1 cellular context compared by ENCODE assay signal in the genomic region with DNA sequence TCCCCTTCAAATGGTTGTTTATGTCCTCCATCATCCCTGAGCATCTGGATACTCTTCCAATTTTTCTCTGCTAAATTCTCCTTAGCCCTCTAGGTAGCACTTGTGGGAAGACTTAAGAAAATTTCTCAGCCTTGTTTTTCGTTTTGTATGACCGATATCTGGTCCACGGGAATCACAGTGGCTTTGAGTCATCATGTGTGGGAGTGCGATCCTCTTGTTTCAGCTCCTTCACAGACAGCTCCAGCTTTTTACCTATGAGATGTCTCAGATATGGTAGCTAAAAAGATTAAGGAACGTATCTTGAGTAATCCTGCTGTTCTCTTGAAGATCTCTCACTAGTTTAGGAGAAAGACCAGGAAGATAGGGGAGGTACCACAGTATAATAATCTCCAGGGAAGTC.
TF ChIP-seq lines count a peak whose summit lies in the region.

No MANE protein-coding gene starts in this region.

TF ChIP-seq in H1, 55 proteins besides CTCF, POLR2A, EP300 and RAD21:
- TF ChIP-seq RNF2 (IDR thresholded peaks at IDR 0.05; ENCODE audit: borderline replicate concordance, low read depth, low read length, missing control alignments, poor library complexity, severe bottlenecking) (no peak), MAFK (IDR thresholded peaks at IDR 0.05; ENCODE audit: low read depth, low read length) (no peak), TCF12 (IDR thresholded peaks at IDR 0.05; ENCODE audit: low read depth, low read length) (no peak), HDAC2 (IDR thresholded peaks at IDR 0.05; ENCODE audit: borderline replicate concordance in 1 of 2, low read depth in 2 of 2, low read length in 2 of 2) (no peak), JUN (IDR thresholded peaks at IDR 0.05; ENCODE audit: low read depth, low read length) (no peak), ZNF274 (IDR thresholded peaks at IDR 0.05; ENCODE audit: borderline replicate concordance, extremely low read depth, low read length) (no peak), GABPA (IDR thresholded peaks at IDR 0.05; ENCODE audit: borderline replicate concordance, insufficient read depth, low read length) (no peak), JUND (IDR thresholded peaks at IDR 0.05; ENCODE audit: low read length) (no peak), CTBP2 (IDR thresholded peaks at IDR 0.05; ENCODE audit: borderline replicate concordance, insufficient read depth, insufficient read length, low read length) (no peak), GTF2F1 (IDR thresholded peaks at IDR 0.05; ENCODE audit: borderline replicate concordance, low read depth, low read length) (no peak), SRF (IDR thresholded peaks at IDR 0.05; ENCODE audit: low read depth, low read length) (no peak), SP2 (IDR thresholded peaks at IDR 0.05; ENCODE audit: low read length) (no peak), POLR2AphosphoS5 (IDR thresholded peaks at IDR 0.05; ENCODE audit: low read depth, low read length) (no peak)
- TF ChIP-seq, protein P1, sequence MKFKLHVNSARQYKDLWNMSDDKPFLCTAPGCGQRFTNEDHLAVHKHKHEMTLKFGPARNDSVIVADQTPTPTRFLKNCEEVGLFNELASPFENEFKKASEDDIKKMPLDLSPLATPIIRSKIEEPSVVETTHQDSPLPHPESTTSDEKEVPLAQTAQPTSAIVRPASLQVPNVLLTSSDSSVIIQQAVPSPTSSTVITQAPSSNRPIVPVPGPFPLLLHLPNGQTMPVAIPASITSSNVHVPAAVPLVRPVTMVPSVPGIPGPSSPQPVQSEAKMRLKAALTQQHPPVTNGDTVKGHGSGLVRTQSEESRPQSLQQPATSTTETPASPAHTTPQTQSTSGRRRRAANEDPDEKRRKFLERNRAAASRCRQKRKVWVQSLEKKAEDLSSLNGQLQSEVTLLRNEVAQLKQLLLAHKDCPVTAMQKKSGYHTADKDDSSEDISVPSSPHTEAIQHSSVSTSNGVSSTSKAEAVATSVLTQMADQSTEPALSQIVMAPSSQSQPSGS (IDR thresholded peaks at IDR 0.05; ENCODE audit: low read length): no peak
- TF ChIP-seq, protein P2, sequence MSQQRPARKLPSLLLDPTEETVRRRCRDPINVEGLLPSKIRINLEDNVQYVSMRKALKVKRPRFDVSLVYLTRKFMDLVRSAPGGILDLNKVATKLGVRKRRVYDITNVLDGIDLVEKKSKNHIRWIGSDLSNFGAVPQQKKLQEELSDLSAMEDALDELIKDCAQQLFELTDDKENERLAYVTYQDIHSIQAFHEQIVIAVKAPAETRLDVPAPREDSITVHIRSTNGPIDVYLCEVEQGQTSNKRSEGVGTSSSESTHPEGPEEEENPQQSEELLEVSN (IDR thresholded peaks at IDR 0.05): no peak
